Comparison of ENCODE assay signal across 10 cellular contexts in the genomic region with DNA sequence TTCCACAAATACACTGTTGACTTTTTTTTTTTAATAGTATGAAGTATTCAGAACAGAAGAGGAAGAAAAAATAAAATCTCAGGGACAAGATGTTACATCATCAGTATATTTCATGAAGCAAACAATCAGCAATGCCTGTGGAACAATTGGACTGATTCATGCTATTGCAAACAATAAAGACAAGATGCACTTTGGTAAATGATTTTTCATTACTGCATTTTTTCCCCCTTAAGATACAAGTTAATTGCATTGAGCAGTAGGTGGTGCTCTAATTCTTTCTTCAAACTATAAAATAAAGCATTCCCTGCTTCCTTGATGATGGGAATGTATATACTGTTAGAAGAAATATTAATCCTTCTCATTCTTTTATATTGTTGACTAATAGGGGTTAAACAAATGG. TPM values are rescaled to one million over a fixed set of nuclear protein-coding genes. Genes with fewer than 3 reads are reported as not detected.
A peak's percentile ranks its signal among the peaks of the same experiment; 100 is the strongest.
DNase-seq lines count a peak whose midpoint lies in the region; FAIRE-seq and TF ChIP-seq lines count a peak whose summit lies in the region.
"Had no signal": no experiment of that assay in that cellular context is flagged by ENCODE, and none has a peak within 500 bp of the region (broad histone marks: within the 10 kb centered on the region; RNA-seq: fewer than 3 reads in every experiment).

No MANE protein-coding gene starts in this region.

- H3K27me3 ChIP-seq in breast epithelium = no peaks in the 10 kb centered on the region
- H3K27me3 ChIP-seq in OCI-LY1 (ENCODE audit: insufficient read depth, low read length) = no peaks in the 10 kb centered on the region
- no peaks in the 10 kb centered on the region for H3K27me3 ChIP-seq in small intestine (ENCODE audit: control insufficient read depth in 2 of 2, insufficient read depth in 2 of 2, low read length in 2 of 2)

- intact Hi-C loops in MCF 10A (cut with micrococcal nuclease) = no loop called here
- intact Hi-C loops in breast epithelium (cut with DNase I; ENCODE audit: low total_unique reads) = no loop called here
- intact Hi-C loops in CD14-positive monocyte (cut with micrococcal nuclease) = no loop called here

- H3K79me2 ChIP-seq in OCI-LY1 (ENCODE audit: insufficient read depth, low read length) = no peaks in the 10 kb centered on the region

- H3K27ac Mint-ChIP-seq in MCF 10A (ENCODE audit: low read depth, unreplicated experiment) (no peak overlapping the region), CD14-positive monocyte (no peak overlapping the region)

- no peaks in the 10 kb centered on the region for H3K9me2 ChIP-seq in OCI-LY1 (ENCODE audit: low read depth, low read length)

- no TSS peak for BruUV-seq in MCF 10A (replicated peaks; lab: Mats Ljungman, UMichigan)

- H3K27me3 Mint-ChIP-seq in MCF 10A (ENCODE audit: insufficient read depth, unreplicated experiment) = no peaks in the 10 kb centered on the region
- no peaks in the 10 kb centered on the region for H3K27me3 Mint-ChIP-seq in CD14-positive monocyte (ENCODE audit: low read depth in 3 of 3)

- no peak overlapping the region for H2AFZ ChIP-seq in OCI-LY1 (ENCODE audit: low read length)

- no peaks in the 10 kb centered on the region for H4K20me1 ChIP-seq in OCI-LY1 (ENCODE audit: insufficient read depth, low read length)

- CTCF ChIA-PET in MCF 10A (lab: Yijun Ruan, JAX) = no interaction called here

- H3K4me2 ChIP-seq in OCI-LY1 (ENCODE audit: low read length) = no peak overlapping the region

- H3K9me3 Mint-ChIP-seq in MCF 10A (ENCODE audit: unreplicated experiment) (no peaks in the 10 kb centered on the region), CD14-positive monocyte (peaks cover 0 to 2% (median 0%) of the 10 kb centered on the region in 7 donors)

- H3K36me3 Mint-ChIP-seq in MCF 10A (ENCODE audit: insufficient read depth, unreplicated experiment) (peaks cover 67% of the 10 kb centered on the region), CD14-positive monocyte (peaks cover 48 to 49% of the 10 kb centered on the region in 2 donors)

- H3K4me3 ChIP-seq in breast epithelium = no peak overlapping the region
- no peak overlapping the region for H3K4me3 ChIP-seq in OCI-LY1 (ENCODE audit: low read depth, low read length, poor library complexity, severe bottlenecking)
- no peak overlapping the region for H3K4me3 ChIP-seq in epithelial cell of proximal tubule (ENCODE audit: low read depth, low read length)
- H3K4me3 ChIP-seq in small intestine (ENCODE audit: low read depth in 1 of 2, low read length in 2 of 2) = no peak overlapping the region

- H3K4me3 Mint-ChIP-seq in MCF 10A (ENCODE audit: unreplicated experiment) (no peak overlapping the region), CD14-positive monocyte (no peak overlapping the region)

- 0 out of 2 replicates have a peak, but pooled peaks cover 4% of the 10 kb centered on the region for H3F3A ChIP-seq in OCI-LY1 (ENCODE audit: insufficient read depth, low read length)

- no peaks in the 10 kb centered on the region for H3K9me3 ChIP-seq in breast epithelium
- no peaks in the 10 kb centered on the region for H3K9me3 ChIP-seq in OCI-LY1 (ENCODE audit: low read length)
- no peaks in the 10 kb centered on the region for H3K9me3 ChIP-seq in small intestine (ENCODE audit: control insufficient read depth, low read depth)

- H3K4me1 ChIP-seq in breast epithelium = no peaks in the 10 kb centered on the region
- no peaks in the 10 kb centered on the region for H3K4me1 ChIP-seq in OCI-LY1 (ENCODE audit: insufficient read depth, low read length, severe bottlenecking)
- no peaks in the 10 kb centered on the region for H3K4me1 ChIP-seq in small intestine (ENCODE audit: control insufficient read depth in 2 of 2, insufficient read depth in 1 of 2, low read depth in 1 of 2, low read length in 1 of 2)

- H3K4me1 Mint-ChIP-seq in MCF 10A (ENCODE audit: insufficient read depth, unreplicated experiment) (peaks cover 11% of the 10 kb centered on the region), CD14-positive monocyte (no peaks in the 10 kb centered on the region)

- TF ChIP-seq POLR2A in breast epithelium (IDR thresholded peaks at IDR 0.05) = no peak

- H3K27ac ChIP-seq in breast epithelium = no peak overlapping the region
- no peak overlapping the region for H3K27ac ChIP-seq in OCI-LY1 (ENCODE audit: low read depth, low read length, poor library complexity, severe bottlenecking)
- H3K27ac ChIP-seq in small intestine (ENCODE audit: low read depth in 1 of 2, low read length in 1 of 2) = no peak overlapping the region

- DNase-seq in MCF 10A (ENCODE audit: unreplicated experiment) (peak; percentile 35), breast epithelium (ENCODE audit: low spot score in 2 of 2) (no peak), epithelial cell of proximal tubule (ENCODE audit: low read depth) (no peak), small intestine (peak; percentile 7), NCI-H2107 treated with DMSO at 0.1 percent for 48 hours (lab: John Stamatoyannopoulos, UW; ENCODE audit: unreplicated experiment) (no peak), NCI-H1092 treated with DMSO at 0.1 percent for 48 hours (lab: John Stamatoyannopoulos, UW) (no peak), CD14-positive monocyte (ENCODE audit: low spot score) (no peak)
- DNase-seq: activated effector memory CD4-positive, alpha-beta T cell treated with anti-CD3 and anti-CD28 coated beads, Interleukin-2, amount 50 U/mL, for 16 hours; NK-92 treated with Interleukin-12 subunit alpha and Interleukin-12 subunit beta, amount 100 ng/mL, for 24 hours had no signal

- FAIRE-seq in small intestine (lab: Jason Lieb, UNC) = peak; percentile 74

- no peak overlapping the region for H3K9ac ChIP-seq in OCI-LY1 (ENCODE audit: low read length)

- H3K36me3 ChIP-seq in breast epithelium = no peaks in the 10 kb centered on the region
- peaks cover 84% of the 10 kb centered on the region for H3K36me3 ChIP-seq in OCI-LY1 (ENCODE audit: insufficient read depth, low read length)
- H3K36me3 ChIP-seq in small intestine (ENCODE audit: control insufficient read depth in 2 of 2, insufficient read depth in 2 of 2, low read length in 2 of 2) = peaks cover 0 to 11% of the 10 kb centered on the region in 2 donors

- POLR2A ChIA-PET in MCF 10A (lab: Yijun Ruan, JAX) = interaction anchor here (1.1 kb wide), 1 partner anchor 36 kb away, joined by 3 read pairs; no protein-coding TSS in a partner anchor

- TF ChIP-seq CTCF in MCF 10A (IDR thresholded peaks at IDR 0.05; ENCODE audit: unreplicated experiment) (no peak), breast epithelium (IDR thresholded peaks at IDR 0.05) (no peak), OCI-LY1 (IDR thresholded peaks at IDR 0.05; ENCODE audit: low read length) (peak; percentile 61), epithelial cell of proximal tubule (conservative IDR thresholded peaks at IDR 0.05; ENCODE audit: low read depth, low read length) (peak; percentile 49), CD14-positive monocyte (IDR thresholded peaks at IDR 0.05) (no peak)

RNA-seq across cellular contexts. Expression of gene UCHL3, which starts 17.1 kb away (rescaled TPM):
- 49.9 and 79.3 TPM in 2 replicates for total RNA-seq in MCF 10A (2022)
- total RNA-seq in breast epithelium = 10 to 100 TPM; 29.2 to 33.2 (median 29.6) TPM
- 84.0 and 104 TPM in 2 replicates for total RNA-seq in epithelial cell of proximal tubule
- polyA plus RNA-seq in small intestine = 10 to 100 TPM; 34.9 to 63.2 (median 48.8) TPM
- 10 to 100 TPM; 51.8 to 66.8 TPM for polyA plus RNA-seq in CD14-positive monocyte

RNA-seq across cellular contexts. Expression of gene COMMD6, which starts 29.0 kb away (rescaled TPM):
- total RNA-seq in MCF 10A (2022) (132 TPM in 2 replicates), breast epithelium (10 to 100 TPM; 43.6 to 93.2 (median 47.7) TPM), epithelial cell of proximal tubule (58.1 and 143 TPM in 2 replicates)
- polyA plus RNA-seq in small intestine (100 to 1,000 TPM in 2 of 3 donors, 10 to 100 TPM in 1; 99.7 to 180 (median 137) TPM), CD14-positive monocyte (100 to 1,000 TPM; 330 to 401 TPM)

Comparison
In these comparisons a context has a peak if more than half of its experiments do, and no peak if none do; other contexts are left out.
1. DNase-seq: peak in MCF 10A (single experiment) and small intestine (single experiment); none in breast epithelium (0 of 2), epithelial cell of proximal tubule (single experiment), NCI-H2107 treated with DMSO at 0.1 percent for 48 hours (single experiment), NCI-H1092 treated with DMSO at 0.1 percent for 48 hours (single experiment) and CD14-positive monocyte (single experiment).
2. CTCF ChIP-seq: peak in OCI-LY1 (single experiment) and epithelial cell of proximal tubule (single experiment); none in MCF 10A (single experiment), breast epithelium (0 of 3) and CD14-positive monocyte (single experiment).